In genomic region chr4:165342340-165342739, GRCh38 we compare ENCODE assay signal across 2 cellular contexts. TPM values are rescaled to one million over a fixed set of nuclear protein-coding genes. Genes with fewer than 3 reads are reported as not detected.
"Had no signal": no experiment of that assay in that cellular context is flagged by ENCODE, and none has a peak within 500 bp of the region (broad histone marks: within the 10 kb centered on the region; RNA-seq: fewer than 3 reads in every experiment).

No MANE protein-coding gene starts in this region.

RNA-seq across cellular contexts. Expression of gene CPE, which starts 36.5 kb away (rescaled TPM):
- total RNA-seq: HT-29, SJCRH30 had no signal
